8 cellular contexts compared by ENCODE assay signal in genomic region chr1:235866913-235867850, GRCh38. TPM values are rescaled to one million over a fixed set of nuclear protein-coding genes. Genes with fewer than 3 reads are reported as not detected.
A peak's percentile ranks its signal among the peaks of the same experiment; 100 is the strongest.
DNase-seq lines count a peak whose midpoint lies in the region; ATAC-seq and TF ChIP-seq lines count a peak whose summit lies in the region.

No MANE protein-coding gene starts in this region.

- CTCF ChIA-PET in HEK293T (lab: Yijun Ruan, JAX) = interaction anchor here (1.1 kb wide), 1 partner anchor 24 kb away, joined by 4 read pairs; no protein-coding TSS in a partner anchor
- CTCF ChIA-PET in activated naive CD4-positive, alpha-beta T cell treated with anti-CD3 and anti-CD28 coated beads for 36 hours (lab: Charles Lee) = interaction anchor here (1.3 to 6.0 kb wide), 6 partner anchors 10 to 107 kb away, joined by 3 to 62 read pairs (median 8); no protein-coding TSS in a partner anchor

- WGBS in gastroesophageal sphincter (ENCODE audit: low coverage in 1 of 2), 2 donors = 13% methylated on average over 6 of the region's 56 CpGs; no CpG with 5 or more reads in 1 of the 2 donors

- peak overlapping the region; percentile 91 for H3K4me3 Mint-ChIP-seq in activated naive CD4-positive, alpha-beta T cell treated with anti-CD3 and anti-CD28 coated beads for 36 hours

- H3K27me3 Mint-ChIP-seq in activated naive CD4-positive, alpha-beta T cell treated with anti-CD3 and anti-CD28 coated beads for 36 hours (ENCODE audit: low read depth) = no peaks in the 10 kb centered on the region

- H3K27me3 ChIP-seq in SJSA1 (replicated peaks) (no peaks in the 10 kb centered on the region), gastroesophageal sphincter (no peaks in the 10 kb centered on the region)

- peak overlapping the region; percentile 94 for H3K27ac Mint-ChIP-seq in activated naive CD4-positive, alpha-beta T cell treated with anti-CD3 and anti-CD28 coated beads for 36 hours

- peak overlapping the region; percentile 67 for H3K27ac ChIP-seq in SJSA1
- H3K27ac ChIP-seq in gastroesophageal sphincter = peak overlapping the region; percentile 89 to 99 (median 98)

- POLR2A ChIA-PET in HEK293T (lab: Yijun Ruan, JAX) = interaction anchor here (0.6 to 3.2 kb wide), 10 partner anchors 8 to 105 kb away, joined by 3 to 24 read pairs (median 4); no protein-coding TSS in a partner anchor

- H3K4me1 ChIP-seq in SJSA1 (replicated peaks) (peaks cover 24% of the 10 kb centered on the region), gastroesophageal sphincter (peaks cover 0 to 38% (median 12%) of the 10 kb centered on the region in 3 donors)

- H3K36me3 Mint-ChIP-seq in activated naive CD4-positive, alpha-beta T cell treated with anti-CD3 and anti-CD28 coated beads for 36 hours (ENCODE audit: low read depth) = peaks cover 1% of the 10 kb centered on the region

- H3K4me3 ChIP-seq in SJSA1 (peak overlapping the region; percentile 89), gastroesophageal sphincter (peak overlapping the region; percentile 90 to 97)

- H3K36me3 ChIP-seq in SJSA1 = peaks cover 3% of the 10 kb centered on the region; the same call in 1 of the 2 replicates
- H3K36me3 ChIP-seq in gastroesophageal sphincter = no peaks in the 10 kb centered on the region

- TF ChIP-seq CTCF in gastroesophageal sphincter (IDR thresholded peaks at IDR 0.05) = no peak

- no peak for TF ChIP-seq EP300 in gastroesophageal sphincter (IDR thresholded peaks at IDR 0.05)

- peaks cover 45% of the 10 kb centered on the region for H3K4me1 Mint-ChIP-seq in activated naive CD4-positive, alpha-beta T cell treated with anti-CD3 and anti-CD28 coated beads for 36 hours (ENCODE audit: low read depth)

- H3K9me3 Mint-ChIP-seq in activated naive CD4-positive, alpha-beta T cell treated with anti-CD3 and anti-CD28 coated beads for 36 hours = no peaks in the 10 kb centered on the region

- DNase-seq in GM03348 (ENCODE audit: low spot score) (peak; percentile 99), HEK293T (ENCODE audit: extremely low spot score) (peak; percentile 100), MV-4-11 (lab: John Stamatoyannopoulos, UW) (peak; percentile 93), SJSA1 (ENCODE audit: low read depth in 1 of 2, low spot score in 2 of 2) (peak; percentile 91 to 94), non-pigmented ciliary epithelial cell (ENCODE audit: low read depth) (peak; percentile 57), superior temporal gyrus (ENCODE audit: extremely low spot score) (peak; percentile 96)
- DNase-seq in activated naive CD4-positive, alpha-beta T cell treated with anti-CD3 and anti-CD28 coated beads for 36 hours = peak; percentile 98

- H3K9me3 ChIP-seq in SJSA1 (replicated peaks) = no peaks in the 10 kb centered on the region
- no peaks in the 10 kb centered on the region for H3K9me3 ChIP-seq in gastroesophageal sphincter

- peak; percentile 98 for ATAC-seq in gastroesophageal sphincter

- intact Hi-C loops in activated naive CD4-positive, alpha-beta T cell treated with anti-CD3 and anti-CD28 coated beads for 36 hours (cut with micrococcal nuclease) = loop anchor here (1.0 to 10.0 kb wide), 13 partner anchors 104 to 1460 kb away; partner anchors contain the start of genes ARID4B, B3GALNT2, GGPS1 and IRF2BP2

- TF ChIP-seq POLR2A in gastroesophageal sphincter (IDR thresholded peaks at IDR 0.05) = peak; percentile 35 to 79

TF ChIP-seq in HEK293T, 16 proteins besides CTCF, POLR2A, EP300 and RAD21:
- TF ChIP-seq TARDBP (IDR thresholded peaks at IDR 0.05) (no peak), L3MBTL2 (conservative IDR thresholded peaks at IDR 0.05) (peak; percentile 43; the same call in 1 of the 2 replicates), HDGF (IDR thresholded peaks at IDR 0.05; ENCODE audit: borderline replicate concordance) (no peak), ELF4 (IDR thresholded peaks at IDR 0.05) (peak; percentile 68), SP1 (IDR thresholded peaks at IDR 0.05) (0 out of 2 replicates have a peak, but pooled peaks have one; percentile 11)
TF ChIP-seq in HEK293T: peak in this region for 3.

RNA-seq across cellular contexts. Expression of gene LYST, which starts 0.5 kb away (rescaled TPM):
- total RNA-seq in SJSA1 (2014; rRNA removed; shearing (Covaris generic)) = 4.1 and 8.1 TPM in 2 replicates
- 10 to 100 TPM; 19.0 to 21.1 TPM for total RNA-seq in activated naive CD4-positive, alpha-beta T cell treated with anti-CD3 and anti-CD28 coated beads for 36 hours
- 10 to 100 TPM; 27.4 to 63.5 (median 31.4) TPM for total RNA-seq in gastroesophageal sphincter

Comparison
In these comparisons a context has a peak if more than half of its experiments do, and no peak if none do; other contexts are left out.
1. Peak in every context shown above with its lines: DNase-seq, ATAC-seq, H3K4me3 ChIP-seq and H3K27ac ChIP-seq.